In the genomic region with DNA sequence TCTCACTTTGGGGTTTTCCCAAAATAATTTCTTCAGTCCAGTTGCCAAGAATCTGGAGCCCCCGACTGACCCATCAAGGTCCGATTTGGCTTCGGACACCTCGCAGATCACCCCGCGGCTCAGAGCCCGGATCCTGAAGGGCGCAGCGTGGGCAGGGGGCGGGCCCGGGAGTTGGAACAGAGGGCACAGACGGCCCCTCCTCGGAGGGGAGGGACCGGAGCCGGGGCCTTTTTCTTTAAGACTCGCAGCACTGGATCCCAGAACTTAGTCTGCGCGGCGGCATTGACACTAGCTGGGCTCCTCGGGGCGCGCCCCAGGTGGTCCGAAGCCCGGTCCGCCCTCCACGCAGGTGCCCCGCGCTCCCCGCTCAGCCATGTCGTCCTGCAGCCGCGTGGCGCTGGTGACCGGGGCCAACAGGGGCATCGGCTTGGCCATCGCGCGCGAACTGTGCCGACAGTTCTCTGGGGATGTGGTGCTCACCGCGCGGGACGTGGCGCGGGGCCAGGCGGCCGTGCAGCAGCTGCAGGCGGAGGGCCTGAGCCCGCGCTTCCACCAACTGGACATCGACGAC, we compare ENCODE assay signal across 1 cellular context.
TF ChIP-seq lines count a peak whose summit lies in the region.

A gene (plus strand): TSS at position 260 of the 571 bp plus-strand sequence. CDS start 114 bp downstream, at position 374.

TF ChIP-seq in HEK293, 187 proteins besides CTCF, POLR2A, EP300 and RAD21 (continued from another document and continues in another):
- no peak for TF ChIP-seq ZBTB1 (tag by site-specific recombination; IDR thresholded peaks at IDR 0.05)
- TF ChIP-seq, protein P1, sequence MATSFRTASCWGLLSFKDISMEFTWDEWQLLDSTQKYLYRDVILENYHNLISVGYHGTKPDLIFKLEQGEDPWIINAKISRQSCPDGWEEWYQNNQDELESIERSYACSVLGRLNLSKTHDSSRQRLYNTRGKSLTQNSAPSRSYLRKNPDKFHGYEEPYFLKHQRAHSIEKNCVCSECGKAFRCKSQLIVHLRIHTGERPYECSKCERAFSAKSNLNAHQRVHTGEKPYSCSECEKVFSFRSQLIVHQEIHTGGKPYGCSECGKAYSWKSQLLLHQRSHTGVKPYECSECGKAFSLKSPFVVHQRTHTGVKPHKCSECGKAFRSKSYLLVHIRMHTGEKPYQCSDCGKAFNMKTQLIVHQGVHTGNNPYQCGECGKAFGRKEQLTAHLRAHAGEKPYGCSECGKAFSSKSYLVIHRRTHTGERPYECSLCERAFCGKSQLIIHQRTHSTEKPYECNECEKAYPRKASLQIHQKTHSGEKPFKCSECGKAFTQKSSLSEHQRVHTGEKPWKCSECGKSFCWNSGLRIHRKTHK (tag by site-specific recombination; IDR thresholded peaks at IDR 0.05), result no peak
- no peak for TF ChIP-seq ZNF112 (tag by site-specific recombination; IDR thresholded peaks at IDR 0.05)
- TF ChIP-seq, protein P2, sequence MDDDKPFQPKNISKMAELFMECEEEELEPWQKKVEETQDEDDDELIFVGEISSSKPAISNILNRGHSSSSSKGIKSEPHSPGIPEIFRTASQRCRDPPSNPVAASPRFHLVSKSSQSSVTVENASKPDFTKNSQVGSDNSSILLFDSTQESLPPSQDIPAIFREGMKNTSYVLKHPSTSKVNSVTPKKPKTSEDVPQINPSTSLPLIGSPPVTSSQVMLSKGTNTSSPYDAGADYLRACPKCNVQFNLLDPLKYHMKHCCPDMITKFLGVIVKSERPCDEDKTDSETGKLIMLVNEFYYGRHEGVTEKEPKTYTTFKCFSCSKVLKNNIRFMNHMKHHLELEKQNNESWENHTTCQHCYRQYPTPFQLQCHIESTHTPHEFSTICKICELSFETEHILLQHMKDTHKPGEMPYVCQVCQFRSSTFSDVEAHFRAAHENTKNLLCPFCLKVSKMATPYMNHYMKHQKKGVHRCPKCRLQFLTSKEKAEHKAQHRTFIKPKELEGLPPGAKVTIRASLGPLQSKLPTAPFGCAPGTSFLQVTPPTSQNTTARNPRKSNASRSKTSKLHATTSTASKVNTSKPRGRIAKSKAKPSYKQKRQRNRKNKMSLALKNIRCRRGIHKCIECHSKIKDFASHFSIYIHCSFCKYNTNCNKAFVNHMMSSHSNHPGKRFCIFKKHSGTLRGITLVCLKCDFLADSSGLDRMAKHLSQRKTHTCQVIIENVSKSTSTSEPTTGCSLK (tag by site-specific recombination; IDR thresholded peaks at IDR 0.05), result no peak
- peak; percentile 54; the same call in 1 of the 2 replicates for TF ChIP-seq ZNF121 (tag by site-specific recombination; IDR thresholded peaks at IDR 0.05)
- TF ChIP-seq ZNF629 (tag by site-specific recombination; IDR thresholded peaks at IDR 0.05), result 0 out of 2 replicates have a peak, but pooled peaks have one; percentile 6
- no peak for TF ChIP-seq GLI2 (tag by site-specific recombination; IDR thresholded peaks at IDR 0.05; ENCODE audit: borderline replicate concordance, low read depth)
- TF ChIP-seq ZNF155 (tag by site-specific recombination; IDR thresholded peaks at IDR 0.05), result no peak
- TF ChIP-seq HOXA7 (CRISPR knock-in tag; IDR thresholded peaks at IDR 0.05; ENCODE audit: borderline replicate concordance), result no peak
- TF ChIP-seq, protein P3, sequence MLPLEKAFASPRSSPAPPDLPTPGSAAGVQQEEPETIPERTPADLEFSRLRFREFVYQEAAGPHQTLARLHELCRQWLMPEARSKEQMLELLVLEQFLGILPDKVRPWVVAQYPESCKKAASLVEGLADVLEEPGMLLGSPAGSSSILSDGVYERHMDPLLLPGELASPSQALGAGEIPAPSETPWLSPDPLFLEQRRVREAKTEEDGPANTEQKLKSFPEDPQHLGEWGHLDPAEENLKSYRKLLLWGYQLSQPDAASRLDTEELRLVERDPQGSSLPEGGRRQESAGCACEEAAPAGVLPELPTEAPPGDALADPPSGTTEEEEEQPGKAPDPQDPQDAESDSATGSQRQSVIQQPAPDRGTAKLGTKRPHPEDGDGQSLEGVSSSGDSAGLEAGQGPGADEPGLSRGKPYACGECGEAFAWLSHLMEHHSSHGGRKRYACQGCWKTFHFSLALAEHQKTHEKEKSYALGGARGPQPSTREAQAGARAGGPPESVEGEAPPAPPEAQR (tag by site-specific recombination; IDR thresholded peaks at IDR 0.05), result no peak
- 0 out of 2 replicates have a peak, but pooled peaks have one; percentile 51 for TF ChIP-seq ZNF169 (tag by site-specific recombination; IDR thresholded peaks at IDR 0.05)
- TF ChIP-seq ZBTB21 (tag by site-specific recombination; IDR thresholded peaks at IDR 0.05), result no peak
- no peak for TF ChIP-seq ZNF768 (tag by site-specific recombination; IDR thresholded peaks at IDR 0.05)
- no peak for TF ChIP-seq ZNF433 (tag by site-specific recombination; IDR thresholded peaks at IDR 0.05; ENCODE audit: low read depth)
- TF ChIP-seq, protein P4, sequence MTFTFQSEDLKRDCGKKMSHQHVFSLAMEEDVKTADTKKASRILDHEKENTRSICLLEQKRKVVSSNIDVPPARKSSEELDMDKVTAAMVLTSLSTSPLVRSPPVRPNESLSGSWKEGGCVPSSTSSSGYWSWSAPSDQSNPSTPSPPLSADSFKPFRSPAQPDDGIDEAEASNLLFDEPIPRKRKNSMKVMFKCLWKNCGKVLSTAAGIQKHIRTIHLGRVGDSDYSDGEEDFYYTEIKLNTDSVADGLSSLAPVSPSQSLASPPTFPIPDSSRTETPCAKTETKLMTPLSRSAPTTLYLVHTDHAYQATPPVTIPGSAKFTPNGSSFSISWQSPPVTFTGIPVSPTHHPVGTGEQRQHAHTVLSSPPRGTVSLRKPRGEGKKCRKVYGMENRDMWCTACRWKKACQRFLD (tag by site-specific recombination; IDR thresholded peaks at IDR 0.05), result no peak
- no peak for TF ChIP-seq ZNF292 (tag by site-specific recombination; IDR thresholded peaks at IDR 0.05; ENCODE audit: borderline replicate concordance, low read depth)
- no peak; the same call in 1 of the 2 replicates for TF ChIP-seq ZXDB (tag by site-specific recombination; IDR thresholded peaks at IDR 0.05)
- TF ChIP-seq ZNF621 (tag by site-specific recombination; IDR thresholded peaks at IDR 0.05), result no peak
- no peak for TF ChIP-seq ZNF626 (tag by site-specific recombination; IDR thresholded peaks at IDR 0.05)
- no peak for TF ChIP-seq HOXD13 (CRISPR knock-in tag; IDR thresholded peaks at IDR 0.05; ENCODE audit: borderline replicate concordance)
- no peak for TF ChIP-seq ZNF776 (tag by site-specific recombination; IDR thresholded peaks at IDR 0.05; ENCODE audit: borderline replicate concordance)
- TF ChIP-seq, protein P5, sequence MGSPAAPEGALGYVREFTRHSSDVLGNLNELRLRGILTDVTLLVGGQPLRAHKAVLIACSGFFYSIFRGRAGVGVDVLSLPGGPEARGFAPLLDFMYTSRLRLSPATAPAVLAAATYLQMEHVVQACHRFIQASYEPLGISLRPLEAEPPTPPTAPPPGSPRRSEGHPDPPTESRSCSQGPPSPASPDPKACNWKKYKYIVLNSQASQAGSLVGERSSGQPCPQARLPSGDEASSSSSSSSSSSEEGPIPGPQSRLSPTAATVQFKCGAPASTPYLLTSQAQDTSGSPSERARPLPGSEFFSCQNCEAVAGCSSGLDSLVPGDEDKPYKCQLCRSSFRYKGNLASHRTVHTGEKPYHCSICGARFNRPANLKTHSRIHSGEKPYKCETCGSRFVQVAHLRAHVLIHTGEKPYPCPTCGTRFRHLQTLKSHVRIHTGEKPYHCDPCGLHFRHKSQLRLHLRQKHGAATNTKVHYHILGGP (tag by site-specific recombination; IDR thresholded peaks at IDR 0.05), result no peak
- TF ChIP-seq GLIS2 (tag by site-specific recombination; IDR thresholded peaks at IDR 0.05), result no peak
- TF ChIP-seq GLIS1 (tag by site-specific recombination; IDR thresholded peaks at IDR 0.05), result no peak
- TF ChIP-seq ZFP37 (tag by site-specific recombination; IDR thresholded peaks at IDR 0.05), result no peak; the same call in none of the 2 replicates
- no peak for TF ChIP-seq ZFHX2 (tag by site-specific recombination; conservative IDR thresholded peaks at IDR 0.05)
- TF ChIP-seq ZNF785 (tag by site-specific recombination; IDR thresholded peaks at IDR 0.05), result no peak
- no peak for TF ChIP-seq ZNF660 (tag by site-specific recombination; IDR thresholded peaks at IDR 0.05)
- no peak for TF ChIP-seq ZNF211 (tag by site-specific recombination; IDR thresholded peaks at IDR 0.05; ENCODE audit: low read depth)
- TF ChIP-seq, protein P6, sequence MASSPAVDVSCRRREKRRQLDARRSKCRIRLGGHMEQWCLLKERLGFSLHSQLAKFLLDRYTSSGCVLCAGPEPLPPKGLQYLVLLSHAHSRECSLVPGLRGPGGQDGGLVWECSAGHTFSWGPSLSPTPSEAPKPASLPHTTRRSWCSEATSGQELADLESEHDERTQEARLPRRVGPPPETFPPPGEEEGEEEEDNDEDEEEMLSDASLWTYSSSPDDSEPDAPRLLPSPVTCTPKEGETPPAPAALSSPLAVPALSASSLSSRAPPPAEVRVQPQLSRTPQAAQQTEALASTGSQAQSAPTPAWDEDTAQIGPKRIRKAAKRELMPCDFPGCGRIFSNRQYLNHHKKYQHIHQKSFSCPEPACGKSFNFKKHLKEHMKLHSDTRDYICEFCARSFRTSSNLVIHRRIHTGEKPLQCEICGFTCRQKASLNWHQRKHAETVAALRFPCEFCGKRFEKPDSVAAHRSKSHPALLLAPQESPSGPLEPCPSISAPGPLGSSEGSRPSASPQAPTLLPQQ (tag by site-specific recombination; IDR thresholded peaks at IDR 0.05), result peak; percentile 68
- TF ChIP-seq ZNF501 (tag by site-specific recombination; IDR thresholded peaks at IDR 0.05), result no peak
- no peak for TF ChIP-seq ZNF19 (tag by site-specific recombination; IDR thresholded peaks at IDR 0.05; ENCODE audit: low read depth)
- TF ChIP-seq BCL11B (tag by site-specific recombination; IDR thresholded peaks at IDR 0.05; ENCODE audit: low read depth), result 0 out of 2 replicates have a peak, but pooled peaks have one; percentile 16
- no peak for TF ChIP-seq ZNF555 (tag by site-specific recombination; conservative IDR thresholded peaks at IDR 0.05)
- TF ChIP-seq, protein P7, sequence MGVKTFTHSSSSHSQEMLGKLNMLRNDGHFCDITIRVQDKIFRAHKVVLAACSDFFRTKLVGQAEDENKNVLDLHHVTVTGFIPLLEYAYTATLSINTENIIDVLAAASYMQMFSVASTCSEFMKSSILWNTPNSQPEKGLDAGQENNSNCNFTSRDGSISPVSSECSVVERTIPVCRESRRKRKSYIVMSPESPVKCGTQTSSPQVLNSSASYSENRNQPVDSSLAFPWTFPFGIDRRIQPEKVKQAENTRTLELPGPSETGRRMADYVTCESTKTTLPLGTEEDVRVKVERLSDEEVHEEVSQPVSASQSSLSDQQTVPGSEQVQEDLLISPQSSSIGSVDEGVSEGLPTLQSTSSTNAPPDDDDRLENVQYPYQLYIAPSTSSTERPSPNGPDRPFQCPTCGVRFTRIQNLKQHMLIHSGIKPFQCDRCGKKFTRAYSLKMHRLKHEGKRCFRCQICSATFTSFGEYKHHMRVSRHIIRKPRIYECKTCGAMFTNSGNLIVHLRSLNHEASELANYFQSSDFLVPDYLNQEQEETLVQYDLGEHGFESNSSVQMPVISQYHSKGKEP (tag by site-specific recombination; IDR thresholded peaks at IDR 0.05), result peak; percentile 40; the same call in 1 of the 2 replicates
- no peak for TF ChIP-seq ZNF76 (tag by site-specific recombination; IDR thresholded peaks at IDR 0.05; ENCODE audit: borderline replicate concordance, low read depth)
- no peak for TF ChIP-seq ZNF623 (tag by site-specific recombination; IDR thresholded peaks at IDR 0.05)
- no peak for TF ChIP-seq ZNF354C (tag by site-specific recombination; IDR thresholded peaks at IDR 0.05; ENCODE audit: borderline replicate concordance, low read depth)
- TF ChIP-seq ZNF324 (tag by site-specific recombination; IDR thresholded peaks at IDR 0.05), result peak; percentile 79
- no peak for TF ChIP-seq ZNF530 (tag by site-specific recombination; IDR thresholded peaks at IDR 0.05; ENCODE audit: low read depth)
- TF ChIP-seq EGR2 (tag by site-specific recombination; IDR thresholded peaks at IDR 0.05; ENCODE audit: low read depth), result no peak
- TF ChIP-seq ZNF394 (tag by site-specific recombination; IDR thresholded peaks at IDR 0.05; ENCODE audit: borderline replicate concordance), result peak; percentile 50; the same call in 1 of the 2 replicates
- TF ChIP-seq ZSCAN23 (tag by site-specific recombination; IDR thresholded peaks at IDR 0.05), result peak; percentile 78; the same call in 1 of the 2 replicates
- TF ChIP-seq, protein P8, sequence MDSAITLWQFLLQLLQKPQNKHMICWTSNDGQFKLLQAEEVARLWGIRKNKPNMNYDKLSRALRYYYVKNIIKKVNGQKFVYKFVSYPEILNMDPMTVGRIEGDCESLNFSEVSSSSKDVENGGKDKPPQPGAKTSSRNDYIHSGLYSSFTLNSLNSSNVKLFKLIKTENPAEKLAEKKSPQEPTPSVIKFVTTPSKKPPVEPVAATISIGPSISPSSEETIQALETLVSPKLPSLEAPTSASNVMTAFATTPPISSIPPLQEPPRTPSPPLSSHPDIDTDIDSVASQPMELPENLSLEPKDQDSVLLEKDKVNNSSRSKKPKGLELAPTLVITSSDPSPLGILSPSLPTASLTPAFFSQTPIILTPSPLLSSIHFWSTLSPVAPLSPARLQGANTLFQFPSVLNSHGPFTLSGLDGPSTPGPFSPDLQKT (IDR thresholded peaks at IDR 0.05; ENCODE audit: borderline replicate concordance, low read depth, low read length), result no peak
- TF ChIP-seq, protein P9, sequence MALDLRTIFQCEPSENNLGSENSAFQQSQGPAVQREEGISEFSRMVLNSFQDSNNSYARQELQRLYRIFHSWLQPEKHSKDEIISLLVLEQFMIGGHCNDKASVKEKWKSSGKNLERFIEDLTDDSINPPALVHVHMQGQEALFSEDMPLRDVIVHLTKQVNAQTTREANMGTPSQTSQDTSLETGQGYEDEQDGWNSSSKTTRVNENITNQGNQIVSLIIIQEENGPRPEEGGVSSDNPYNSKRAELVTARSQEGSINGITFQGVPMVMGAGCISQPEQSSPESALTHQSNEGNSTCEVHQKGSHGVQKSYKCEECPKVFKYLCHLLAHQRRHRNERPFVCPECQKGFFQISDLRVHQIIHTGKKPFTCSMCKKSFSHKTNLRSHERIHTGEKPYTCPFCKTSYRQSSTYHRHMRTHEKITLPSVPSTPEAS (tag by site-specific recombination; IDR thresholded peaks at IDR 0.05), result peak; percentile 34; the same call in 1 of the 2 replicates
- TF ChIP-seq, protein P10, sequence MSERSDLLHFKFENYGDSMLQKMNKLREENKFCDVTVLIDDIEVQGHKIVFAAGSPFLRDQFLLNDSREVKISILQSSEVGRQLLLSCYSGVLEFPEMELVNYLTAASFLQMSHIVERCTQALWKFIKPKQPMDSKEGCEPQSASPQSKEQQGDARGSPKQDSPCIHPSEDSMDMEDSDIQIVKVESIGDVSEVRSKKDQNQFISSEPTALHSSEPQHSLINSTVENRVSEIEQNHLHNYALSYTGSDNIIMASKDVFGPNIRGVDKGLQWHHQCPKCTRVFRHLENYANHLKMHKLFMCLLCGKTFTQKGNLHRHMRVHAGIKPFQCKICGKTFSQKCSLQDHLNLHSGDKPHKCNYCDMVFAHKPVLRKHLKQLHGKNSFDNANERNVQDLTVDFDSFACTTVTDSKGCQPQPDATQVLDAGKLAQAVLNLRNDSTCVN (tag by site-specific recombination; optimal IDR thresholded peaks at IDR 0.05), result peak; percentile 98
- TF ChIP-seq ZNF138 (tag by site-specific recombination; IDR thresholded peaks at IDR 0.05; ENCODE audit: borderline replicate concordance), result no peak
- TF ChIP-seq ZNF366 (tag by site-specific recombination; conservative IDR thresholded peaks at IDR 0.05), result no peak
- TF ChIP-seq ZNF560 (tag by site-specific recombination; IDR thresholded peaks at IDR 0.05; ENCODE audit: borderline replicate concordance), result no peak
- no peak for TF ChIP-seq YY2 (tag by site-specific recombination; IDR thresholded peaks at IDR 0.05)
- no peak for TF ChIP-seq ZNF214 (tag by site-specific recombination; IDR thresholded peaks at IDR 0.05; ENCODE audit: borderline replicate concordance)
- TF ChIP-seq SP3 (tag by site-specific recombination; IDR thresholded peaks at IDR 0.05), result peak; percentile 65
- no peak for TF ChIP-seq ZNF658 (tag by site-specific recombination; IDR thresholded peaks at IDR 0.05)
